25 cellular contexts compared by ENCODE assay signal in the genomic region with DNA sequence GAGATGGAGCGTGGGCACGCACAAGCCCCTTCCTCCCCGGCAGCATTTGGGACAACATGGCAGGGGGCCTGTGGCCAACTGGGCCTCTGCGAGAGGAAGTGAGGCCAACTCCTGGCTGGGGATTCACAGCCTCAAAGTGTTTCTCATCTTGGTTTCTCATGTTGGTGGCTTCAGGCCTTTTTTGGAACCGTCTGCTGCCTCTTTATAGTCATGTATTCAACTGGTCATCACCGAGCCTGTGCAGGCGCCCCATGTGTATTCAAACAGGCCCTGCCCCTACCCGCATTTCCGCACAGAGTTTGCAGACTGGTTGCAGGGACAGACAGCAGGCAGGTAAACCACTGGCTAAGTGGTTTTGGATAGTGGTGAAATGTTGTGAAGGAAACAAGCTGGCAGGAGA. TPM values are rescaled to one million over a fixed set of nuclear protein-coding genes. Genes with fewer than 3 reads are reported as not detected.
"Had no signal": no experiment of that assay in that cellular context is flagged by ENCODE, and none has a peak within 500 bp of the region (broad histone marks: within the 10 kb centered on the region; RNA-seq: fewer than 3 reads in every experiment).

No MANE protein-coding gene starts in this region.

- H3K9me3 ChIP-seq: adrenal gland, gastrocnemius medialis, heart left ventricle, left ventricle myocardium inferior, sigmoid colon, tibial artery had no signal

- FAIRE-seq: bronchial epithelial cell, urothelium cell line had no signal

- ATAC-seq: activated CD4-positive, CD25-positive, alpha-beta regulatory T cell treated with anti-CD3 and anti-CD28 coated beads, Interleukin-2, amount 50 U/mL, for 24 hours; gastrocnemius medialis; heart left ventricle had no signal

- H3K9me3 Mint-ChIP-seq: activated CD4-positive, alpha-beta T cell treated with anti-CD3 and anti-CD28 coated beads, Interleukin-2, amount 10 ng/mL, durations not matched to agents 7 days and 5 days; activated naive CD4-positive, alpha-beta T cell treated with anti-CD3 and anti-CD28 coated beads for 36 hours; naive B cell; T-helper 1 cell treated with Interleukin-12 subunit alpha and Interleukin-12 subunit beta and Interleukin-4 antibody, amounts not matched to agents 30 μg/mL and 1 μg/mL, for 36 hours had no signal

- H3K27me3 ChIP-seq: adrenal gland, gastrocnemius medialis, heart left ventricle, sigmoid colon, tibial artery had no signal

- H3K4me3 Mint-ChIP-seq: activated CD4-positive, alpha-beta T cell treated with anti-CD3 and anti-CD28 coated beads, Interleukin-2, amount 10 ng/mL, durations not matched to agents 7 days and 5 days; activated naive CD4-positive, alpha-beta T cell treated with anti-CD3 and anti-CD28 coated beads for 36 hours; T-helper 1 cell treated with Interleukin-12 subunit alpha and Interleukin-12 subunit beta and Interleukin-4 antibody, amounts not matched to agents 30 μg/mL and 1 μg/mL, for 36 hours had no signal

- H3K4me1 ChIP-seq: gastrocnemius medialis, heart left ventricle, left ventricle myocardium inferior, tibial artery had no signal

- H3K4me3 ChIP-seq: adrenal gland, gastrocnemius medialis, heart left ventricle, left ventricle myocardium inferior, sigmoid colon, tibial artery had no signal

- H3K4me1 Mint-ChIP-seq: activated CD4-positive, alpha-beta T cell treated with anti-CD3 and anti-CD28 coated beads, Interleukin-2, amount 10 ng/mL, durations not matched to agents 7 days and 5 days had no signal

- DNase-seq: activated CD4-positive, alpha-beta T cell treated with anti-CD3 and anti-CD28 coated beads, Interleukin-2, amount 10 ng/mL, durations not matched to agents 7 days and 5 days; activated CD8-positive, alpha-beta memory T cell treated with anti-CD3 and anti-CD28 coated beads for 24 hours; activated naive CD4-positive, alpha-beta T cell treated with anti-CD3 and anti-CD28 coated beads for 36 hours; adrenal gland; cerebellar nuclear complex; cortex of kidney; effector CD4-positive, alpha-beta T cell; gastrocnemius medialis; heart left ventricle; kidney glomerular epithelial cell; left ventricle myocardium inferior; mammary epithelial cell; naive B cell; nucleus accumbens; sigmoid colon; stimulated activated CD4-positive, alpha-beta T cell treated with anti-CD3 and anti-CD28 coated beads, Interleukin-4, amount 100 ng/mL, for 4 hours; stimulated activated naive CD4-positive, alpha-beta T cell; substantia nigra; tibial artery had no signal

- H3K27ac ChIP-seq: adrenal gland, gastrocnemius medialis, heart left ventricle, left ventricle myocardium inferior, sigmoid colon, tibial artery had no signal

- H3K27me3 Mint-ChIP-seq: activated CD4-positive, alpha-beta T cell treated with anti-CD3 and anti-CD28 coated beads, Interleukin-2, amount 10 ng/mL, durations not matched to agents 7 days and 5 days; naive B cell had no signal

- H3K27ac Mint-ChIP-seq: activated CD4-positive, alpha-beta T cell treated with anti-CD3 and anti-CD28 coated beads, Interleukin-2, amount 10 ng/mL, durations not matched to agents 7 days and 5 days; T-helper 1 cell treated with Interleukin-12 subunit alpha and Interleukin-12 subunit beta and Interleukin-4 antibody, amounts not matched to agents 30 μg/mL and 1 μg/mL, for 36 hours had no signal

RNA-seq across cellular contexts. Expression of gene APOC2, which starts 38.2 kb away (rescaled TPM):
- total RNA-seq: activated CD4-positive, alpha-beta T cell treated with anti-CD3 and anti-CD28 coated beads, Interleukin-2, amount 10 ng/mL, durations not matched to agents 7 days and 5 days; activated naive CD4-positive, alpha-beta T cell treated with anti-CD3 and anti-CD28 coated beads for 36 hours; bronchial epithelial cell; left ventricle myocardium inferior; mammary epithelial cell; mononuclear cell; sigmoid colon had no signal
- polyA plus RNA-seq: mammary epithelial cell had no signal

RNA-seq across cellular contexts. Expression of gene APOC4, which starts 42.0 kb away (rescaled TPM):
- total RNA-seq: activated CD4-positive, alpha-beta T cell treated with anti-CD3 and anti-CD28 coated beads, Interleukin-2, amount 10 ng/mL, durations not matched to agents 7 days and 5 days; activated naive CD4-positive, alpha-beta T cell treated with anti-CD3 and anti-CD28 coated beads for 36 hours; bronchial epithelial cell; gastrocnemius medialis; heart left ventricle; left ventricle myocardium inferior; mammary epithelial cell; mononuclear cell; sigmoid colon had no signal
- polyA plus RNA-seq: esophagus, heart left ventricle, mammary epithelial cell, sigmoid colon had no signal
